ENCODE assay signal across 12 cellular contexts in genomic region chr6:30450548-30450907, GRCh38. TPM values are rescaled to one million over a fixed set of nuclear protein-coding genes. Genes with fewer than 3 reads are reported as not detected.
DNase-seq lines count a peak whose midpoint lies in the region; ATAC-seq and TF ChIP-seq lines count a peak whose summit lies in the region.
"Had no signal": no experiment of that assay in that cellular context is flagged by ENCODE, and none has a peak within 500 bp of the region (broad histone marks: within the 10 kb centered on the region; RNA-seq: fewer than 3 reads in every experiment).

No MANE protein-coding gene starts in this region.

- BruUV-seq in MCF 10A (replicated peaks; lab: Mats Ljungman, UMichigan) = no TSS peak

- H3K27me3 Mint-ChIP-seq in T-helper 2 cell treated with Interferon-gamma antibody and Interleukin-4, amounts not matched to agents 5 μg/mL and 100 μg/mL, for 36 hours (ENCODE audit: low read depth) = peaks cover 89% of the 10 kb centered on the region
- H3K27me3 Mint-ChIP-seq in activated naive CD8-positive, alpha-beta T cell treated with anti-CD3 and anti-CD28 coated beads, Interleukin-2, amount 50 U/mL, for 24 hours = peaks cover 93% of the 10 kb centered on the region
- peaks cover 85% of the 10 kb centered on the region for H3K27me3 Mint-ChIP-seq in MCF 10A (ENCODE audit: insufficient read depth, unreplicated experiment)

- H3K79me2 ChIP-seq in osteoblast (ENCODE audit: insufficient read depth, low read length) = no peaks in the 10 kb centered on the region

- no peaks in the 10 kb centered on the region for H4K20me1 ChIP-seq in osteoblast (ENCODE audit: insufficient read depth, low read length)

- peaks cover 3% of the 10 kb centered on the region for H3K4me1 ChIP-seq in osteoblast (ENCODE audit: insufficient read depth, low read length)
- H3K4me1 ChIP-seq: HAP-1 had no signal

- H2AFZ ChIP-seq in osteoblast (ENCODE audit: low read length) = peak overlapping the region; percentile 52

- H3K4me3 ChIP-seq in osteoblast (ENCODE audit: insufficient read depth, low read length) = peak overlapping the region; percentile 48
- H3K4me3 ChIP-seq: HAP-1 had no signal

- no peaks in the 10 kb centered on the region for H3K9me3 ChIP-seq in osteoblast (ENCODE audit: low read depth, low read length)
- H3K9me3 ChIP-seq: HAP-1, sigmoid colon had no signal

- TF ChIP-seq CTCF in osteoblast (IDR thresholded peaks at IDR 0.05; ENCODE audit: extremely low read depth, low read depth, low read length) (no peak), MCF 10A (IDR thresholded peaks at IDR 0.05; ENCODE audit: unreplicated experiment) (no peak)

- CTCF ChIA-PET in MCF 10A (lab: Yijun Ruan, JAX) = interaction anchor here (0.7 kb wide), 1 partner anchor 74 kb away, joined by 4 read pairs; no protein-coding TSS in a partner anchor

- ATAC-seq in HG02870 (IDR thresholded peaks at IDR 0.05; ENCODE audit: unreplicated experiment) = peak; percentile 22
- peak; percentile 14 for ATAC-seq in activated naive CD8-positive, alpha-beta T cell treated with anti-CD3 and anti-CD28 coated beads, Interleukin-2, amount 50 U/mL, for 24 hours

- H3K36me3 Mint-ChIP-seq in T-helper 2 cell treated with Interferon-gamma antibody and Interleukin-4, amounts not matched to agents 5 μg/mL and 100 μg/mL, for 36 hours (ENCODE audit: low read depth) = no peaks in the 10 kb centered on the region
- H3K36me3 Mint-ChIP-seq in activated naive CD8-positive, alpha-beta T cell treated with anti-CD3 and anti-CD28 coated beads, Interleukin-2, amount 50 U/mL, for 24 hours (ENCODE audit: low read depth) = no peaks in the 10 kb centered on the region
- H3K36me3 Mint-ChIP-seq in MCF 10A (ENCODE audit: insufficient read depth, unreplicated experiment) = no peaks in the 10 kb centered on the region

- H3K27ac Mint-ChIP-seq in T-helper 2 cell treated with Interferon-gamma antibody and Interleukin-4, amounts not matched to agents 5 μg/mL and 100 μg/mL, for 36 hours = peak overlapping the region; percentile 26
- no peak overlapping the region for H3K27ac Mint-ChIP-seq in activated naive CD8-positive, alpha-beta T cell treated with anti-CD3 and anti-CD28 coated beads, Interleukin-2, amount 50 U/mL, for 24 hours
- no peak overlapping the region for H3K27ac Mint-ChIP-seq in MCF 10A (ENCODE audit: low read depth, unreplicated experiment)

- intact Hi-C loops in MCF 10A (cut with micrococcal nuclease) = no loop called here

- no peaks in the 10 kb centered on the region for H3K9me3 Mint-ChIP-seq in T-helper 2 cell treated with Interferon-gamma antibody and Interleukin-4, amounts not matched to agents 5 μg/mL and 100 μg/mL, for 36 hours
- no peaks in the 10 kb centered on the region for H3K9me3 Mint-ChIP-seq in activated naive CD8-positive, alpha-beta T cell treated with anti-CD3 and anti-CD28 coated beads, Interleukin-2, amount 50 U/mL, for 24 hours
- H3K9me3 Mint-ChIP-seq in MCF 10A (ENCODE audit: unreplicated experiment) = no peaks in the 10 kb centered on the region

- H3K4me1 Mint-ChIP-seq in T-helper 2 cell treated with Interferon-gamma antibody and Interleukin-4, amounts not matched to agents 5 μg/mL and 100 μg/mL, for 36 hours (ENCODE audit: low read depth) = peaks cover 22% of the 10 kb centered on the region
- peaks cover 32% of the 10 kb centered on the region for H3K4me1 Mint-ChIP-seq in activated naive CD8-positive, alpha-beta T cell treated with anti-CD3 and anti-CD28 coated beads, Interleukin-2, amount 50 U/mL, for 24 hours
- no peaks in the 10 kb centered on the region for H3K4me1 Mint-ChIP-seq in MCF 10A (ENCODE audit: insufficient read depth, unreplicated experiment)

- peak overlapping the region; percentile 63 for H3K4me3 Mint-ChIP-seq in T-helper 2 cell treated with Interferon-gamma antibody and Interleukin-4, amounts not matched to agents 5 μg/mL and 100 μg/mL, for 36 hours
- H3K4me3 Mint-ChIP-seq in activated naive CD8-positive, alpha-beta T cell treated with anti-CD3 and anti-CD28 coated beads, Interleukin-2, amount 50 U/mL, for 24 hours = peak overlapping the region; percentile 42
- H3K4me3 Mint-ChIP-seq in MCF 10A (ENCODE audit: unreplicated experiment) = no peak overlapping the region

- no peak for DNase-seq in T-helper 2 cell treated with Interferon-gamma antibody and Interleukin-4, amounts not matched to agents 5 μg/mL and 100 μg/mL, for 36 hours (ENCODE audit: low spot score)
- no peak for DNase-seq in T-helper 2 cell
- no peak for DNase-seq in activated naive CD8-positive, alpha-beta T cell treated with anti-CD3 and anti-CD28 coated beads, Interleukin-2, amount 50 U/mL, for 24 hours
- DNase-seq in osteoblast (ENCODE audit: insufficient read length, low spot score, missing footprints) = no peak
- DNase-seq in MCF 10A (ENCODE audit: unreplicated experiment) = no peak
- DNase-seq in DMS79 (lab: John Stamatoyannopoulos, UW) = no peak
- no peak for DNase-seq in NCI-H2171 (lab: John Stamatoyannopoulos, UW)
- DNase-seq: 8988T, NCI-H1694 had no signal

- POLR2A ChIA-PET in MCF 10A (lab: Yijun Ruan, JAX) = interaction anchor here (0.6 kb wide), 1 partner anchor 736 kb away, joined by 3 read pairs; no protein-coding TSS in a partner anchor

- H3K27me3 ChIP-seq in osteoblast (ENCODE audit: insufficient read depth, low read length) = peaks cover 79% of the 10 kb centered on the region

- peak overlapping the region; percentile 75 for H3K4me2 ChIP-seq in osteoblast (ENCODE audit: insufficient read depth, low read length)

- no peak overlapping the region for H3K27ac ChIP-seq in osteoblast (ENCODE audit: low read depth, low read length)
- H3K27ac ChIP-seq: sigmoid colon had no signal

- H3K36me3 ChIP-seq in osteoblast (ENCODE audit: insufficient read depth, low read length) = no peaks in the 10 kb centered on the region
- H3K36me3 ChIP-seq: HAP-1, sigmoid colon had no signal

RNA-seq across cellular contexts. Expression of gene HLA-E, which starts 38.8 kb away (rescaled TPM):
- total RNA-seq in osteoblast (320 and 343 TPM in 2 replicates), MCF 10A (2022) (83.6 and 103 TPM in 2 replicates)
